ENCODE assay signal across 1 cellular context in the genomic region with DNA sequence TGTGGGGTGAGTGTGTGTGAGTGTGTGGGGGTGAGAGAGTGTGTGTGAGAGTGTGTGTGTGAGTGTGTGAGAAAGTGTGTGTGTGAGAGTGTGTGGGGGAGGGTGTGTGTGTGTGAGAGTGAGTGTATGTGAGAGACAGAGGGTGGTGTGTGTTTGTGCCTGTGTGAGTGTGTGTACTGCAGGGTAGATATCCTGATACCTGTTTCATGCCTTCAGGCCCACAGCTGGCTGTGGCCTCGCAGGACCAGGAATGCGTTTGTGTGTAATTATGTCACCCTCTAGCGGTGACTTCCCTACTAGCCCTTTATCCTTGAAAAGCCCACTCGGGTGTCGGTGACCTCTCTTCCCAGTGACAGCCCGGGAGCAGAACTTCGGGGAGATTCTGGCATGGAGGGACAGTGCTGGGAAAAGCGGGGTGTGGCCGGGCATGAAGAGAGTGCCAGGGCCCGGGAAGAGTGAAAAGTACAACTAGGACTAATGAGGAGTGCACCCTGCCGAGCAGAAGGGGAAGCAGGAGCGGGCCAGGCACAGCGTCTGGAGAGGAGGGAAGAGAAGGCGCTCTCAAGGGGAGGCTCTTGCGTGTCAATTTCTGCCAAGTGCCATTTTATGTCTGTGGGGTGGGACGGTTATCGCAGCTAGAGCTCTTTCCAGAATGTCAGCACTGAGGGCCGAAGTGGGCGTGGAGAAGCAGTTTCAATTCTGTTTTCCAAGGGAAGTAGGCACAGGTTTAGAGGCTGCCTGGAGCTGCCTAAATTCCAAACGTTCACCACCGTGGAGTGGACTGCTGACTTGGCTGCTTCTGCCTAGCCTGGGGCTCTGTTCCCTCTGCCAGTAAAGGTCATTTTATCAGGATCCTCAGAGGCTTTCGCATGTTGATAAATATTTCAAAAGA.
TF ChIP-seq lines count a peak whose summit lies in the region.

No MANE protein-coding gene starts in this region.

TF ChIP-seq in GM23338, 12 proteins besides CTCF, POLR2A, EP300 and RAD21 (continued from another document):
- TF ChIP-seq, protein P1, sequence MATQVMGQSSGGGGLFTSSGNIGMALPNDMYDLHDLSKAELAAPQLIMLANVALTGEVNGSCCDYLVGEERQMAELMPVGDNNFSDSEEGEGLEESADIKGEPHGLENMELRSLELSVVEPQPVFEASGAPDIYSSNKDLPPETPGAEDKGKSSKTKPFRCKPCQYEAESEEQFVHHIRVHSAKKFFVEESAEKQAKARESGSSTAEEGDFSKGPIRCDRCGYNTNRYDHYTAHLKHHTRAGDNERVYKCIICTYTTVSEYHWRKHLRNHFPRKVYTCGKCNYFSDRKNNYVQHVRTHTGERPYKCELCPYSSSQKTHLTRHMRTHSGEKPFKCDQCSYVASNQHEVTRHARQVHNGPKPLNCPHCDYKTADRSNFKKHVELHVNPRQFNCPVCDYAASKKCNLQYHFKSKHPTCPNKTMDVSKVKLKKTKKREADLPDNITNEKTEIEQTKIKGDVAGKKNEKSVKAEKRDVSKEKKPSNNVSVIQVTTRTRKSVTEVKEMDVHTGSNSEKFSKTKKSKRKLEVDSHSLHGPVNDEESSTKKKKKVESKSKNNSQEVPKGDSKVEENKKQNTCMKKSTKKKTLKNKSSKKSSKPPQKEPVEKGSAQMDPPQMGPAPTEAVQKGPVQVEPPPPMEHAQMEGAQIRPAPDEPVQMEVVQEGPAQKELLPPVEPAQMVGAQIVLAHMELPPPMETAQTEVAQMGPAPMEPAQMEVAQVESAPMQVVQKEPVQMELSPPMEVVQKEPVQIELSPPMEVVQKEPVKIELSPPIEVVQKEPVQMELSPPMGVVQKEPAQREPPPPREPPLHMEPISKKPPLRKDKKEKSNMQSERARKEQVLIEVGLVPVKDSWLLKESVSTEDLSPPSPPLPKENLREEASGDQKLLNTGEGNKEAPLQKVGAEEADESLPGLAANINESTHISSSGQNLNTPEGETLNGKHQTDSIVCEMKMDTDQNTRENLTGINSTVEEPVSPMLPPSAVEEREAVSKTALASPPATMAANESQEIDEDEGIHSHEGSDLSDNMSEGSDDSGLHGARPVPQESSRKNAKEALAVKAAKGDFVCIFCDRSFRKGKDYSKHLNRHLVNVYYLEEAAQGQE (IDR thresholded peaks at IDR 0.05; ENCODE audit: unreplicated experiment), result no peak
